2 cellular contexts compared by ENCODE assay signal in genomic region chr7:452791-453455, GRCh38.
TF ChIP-seq lines count a peak whose summit lies in the region.

No MANE protein-coding gene starts in this region.

TF ChIP-seq in GM23338, 12 proteins besides CTCF, POLR2A, EP300 and RAD21:
- no peak for TF ChIP-seq NANOG (IDR thresholded peaks at IDR 0.05; ENCODE audit: borderline replicate concordance)
- TF ChIP-seq ETS1 (IDR thresholded peaks at IDR 0.05) = no peak
- TF ChIP-seq ZNF462 (CRISPR knock-in tag; IDR thresholded peaks at IDR 0.05) = no peak

TF ChIP-seq in H1, 55 proteins besides CTCF, POLR2A, EP300 and RAD21:
- TF ChIP-seq SRF (IDR thresholded peaks at IDR 0.05; ENCODE audit: low read depth, low read length) (no peak), ATF3 (IDR thresholded peaks at IDR 0.05; ENCODE audit: insufficient read depth, low read depth, low read length) (no peak), E2F6 (IDR thresholded peaks at IDR 0.05) (no peak), CREB1 (IDR thresholded peaks at IDR 0.05) (no peak), HDAC6 (IDR thresholded peaks at IDR 0.05; ENCODE audit: low read depth, low read length) (no peak), BACH1 (IDR thresholded peaks at IDR 0.05; ENCODE audit: low read length) (no peak), RXRA (IDR thresholded peaks at IDR 0.05; ENCODE audit: insufficient read depth, low read depth, low read length) (no peak), TCF12 (IDR thresholded peaks at IDR 0.05; ENCODE audit: low read depth, low read length) (no peak), NANOG (IDR thresholded peaks at IDR 0.05; ENCODE audit: insufficient read depth, low read depth, low read length, poor library complexity, severe bottlenecking) (no peak), ZNF274 (IDR thresholded peaks at IDR 0.05; ENCODE audit: borderline replicate concordance, extremely low read depth, low read length) (no peak)
